Comparison of ENCODE assay signal across 1 cellular context in genomic region chr1:9222846-9223625, GRCh38.
TF ChIP-seq lines count a peak whose summit lies in the region.

No MANE protein-coding gene starts in this region.

TF ChIP-seq in K562, 482 proteins besides CTCF, POLR2A, EP300 and RAD21 (continued from another document):
- TF ChIP-seq, protein P1, sequence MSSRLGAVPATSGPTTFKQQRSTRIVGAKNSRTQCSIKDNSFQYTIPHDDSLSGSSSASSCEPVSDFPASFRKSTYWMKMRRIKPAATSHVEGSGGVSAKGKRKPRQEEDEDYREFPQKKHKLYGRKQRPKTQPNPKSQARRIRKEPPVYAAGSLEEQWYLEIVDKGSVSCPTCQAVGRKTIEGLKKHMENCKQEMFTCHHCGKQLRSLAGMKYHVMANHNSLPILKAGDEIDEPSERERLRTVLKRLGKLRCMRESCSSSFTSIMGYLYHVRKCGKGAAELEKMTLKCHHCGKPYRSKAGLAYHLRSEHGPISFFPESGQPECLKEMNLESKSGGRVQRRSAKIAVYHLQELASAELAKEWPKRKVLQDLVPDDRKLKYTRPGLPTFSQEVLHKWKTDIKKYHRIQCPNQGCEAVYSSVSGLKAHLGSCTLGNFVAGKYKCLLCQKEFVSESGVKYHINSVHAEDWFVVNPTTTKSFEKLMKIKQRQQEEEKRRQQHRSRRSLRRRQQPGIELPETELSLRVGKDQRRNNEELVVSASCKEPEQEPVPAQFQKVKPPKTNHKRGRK (tag; IDR thresholded peaks at IDR 0.05) = peak; percentile 97
- TF ChIP-seq ZNF764 (CRISPR knock-in tag; IDR thresholded peaks at IDR 0.05; ENCODE audit: low read depth) (no peak), ERF (CRISPR knock-in tag; IDR thresholded peaks at IDR 0.05) (no peak)
TF ChIP-seq in K562: peak in this region for 1.
